Comparison of ENCODE assay signal across 1 cellular context in the genomic region with DNA sequence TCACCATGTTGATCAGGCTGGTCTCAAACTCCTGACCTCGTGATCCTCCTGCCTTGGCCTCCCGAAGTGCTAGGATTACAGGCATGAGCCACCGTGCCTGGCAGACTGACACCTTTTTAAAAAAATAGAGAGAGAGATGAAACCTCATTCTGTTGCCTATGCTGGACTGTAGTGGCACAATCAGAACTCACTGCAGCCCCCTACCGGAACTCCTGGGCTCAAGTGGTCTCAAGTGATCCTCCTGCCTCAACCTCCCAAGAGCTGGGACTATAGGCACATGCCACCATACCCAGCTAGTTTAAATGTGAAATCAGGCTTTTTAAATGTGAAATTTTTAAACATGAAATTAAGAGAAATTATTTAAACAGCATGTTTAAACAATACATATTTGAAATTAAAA.
TF ChIP-seq lines count a peak whose summit lies in the region.

No MANE protein-coding gene starts in this region.

TF ChIP-seq in GM23338, 12 proteins besides CTCF, POLR2A, EP300 and RAD21 (continued from another document):
- TF ChIP-seq, protein P1, sequence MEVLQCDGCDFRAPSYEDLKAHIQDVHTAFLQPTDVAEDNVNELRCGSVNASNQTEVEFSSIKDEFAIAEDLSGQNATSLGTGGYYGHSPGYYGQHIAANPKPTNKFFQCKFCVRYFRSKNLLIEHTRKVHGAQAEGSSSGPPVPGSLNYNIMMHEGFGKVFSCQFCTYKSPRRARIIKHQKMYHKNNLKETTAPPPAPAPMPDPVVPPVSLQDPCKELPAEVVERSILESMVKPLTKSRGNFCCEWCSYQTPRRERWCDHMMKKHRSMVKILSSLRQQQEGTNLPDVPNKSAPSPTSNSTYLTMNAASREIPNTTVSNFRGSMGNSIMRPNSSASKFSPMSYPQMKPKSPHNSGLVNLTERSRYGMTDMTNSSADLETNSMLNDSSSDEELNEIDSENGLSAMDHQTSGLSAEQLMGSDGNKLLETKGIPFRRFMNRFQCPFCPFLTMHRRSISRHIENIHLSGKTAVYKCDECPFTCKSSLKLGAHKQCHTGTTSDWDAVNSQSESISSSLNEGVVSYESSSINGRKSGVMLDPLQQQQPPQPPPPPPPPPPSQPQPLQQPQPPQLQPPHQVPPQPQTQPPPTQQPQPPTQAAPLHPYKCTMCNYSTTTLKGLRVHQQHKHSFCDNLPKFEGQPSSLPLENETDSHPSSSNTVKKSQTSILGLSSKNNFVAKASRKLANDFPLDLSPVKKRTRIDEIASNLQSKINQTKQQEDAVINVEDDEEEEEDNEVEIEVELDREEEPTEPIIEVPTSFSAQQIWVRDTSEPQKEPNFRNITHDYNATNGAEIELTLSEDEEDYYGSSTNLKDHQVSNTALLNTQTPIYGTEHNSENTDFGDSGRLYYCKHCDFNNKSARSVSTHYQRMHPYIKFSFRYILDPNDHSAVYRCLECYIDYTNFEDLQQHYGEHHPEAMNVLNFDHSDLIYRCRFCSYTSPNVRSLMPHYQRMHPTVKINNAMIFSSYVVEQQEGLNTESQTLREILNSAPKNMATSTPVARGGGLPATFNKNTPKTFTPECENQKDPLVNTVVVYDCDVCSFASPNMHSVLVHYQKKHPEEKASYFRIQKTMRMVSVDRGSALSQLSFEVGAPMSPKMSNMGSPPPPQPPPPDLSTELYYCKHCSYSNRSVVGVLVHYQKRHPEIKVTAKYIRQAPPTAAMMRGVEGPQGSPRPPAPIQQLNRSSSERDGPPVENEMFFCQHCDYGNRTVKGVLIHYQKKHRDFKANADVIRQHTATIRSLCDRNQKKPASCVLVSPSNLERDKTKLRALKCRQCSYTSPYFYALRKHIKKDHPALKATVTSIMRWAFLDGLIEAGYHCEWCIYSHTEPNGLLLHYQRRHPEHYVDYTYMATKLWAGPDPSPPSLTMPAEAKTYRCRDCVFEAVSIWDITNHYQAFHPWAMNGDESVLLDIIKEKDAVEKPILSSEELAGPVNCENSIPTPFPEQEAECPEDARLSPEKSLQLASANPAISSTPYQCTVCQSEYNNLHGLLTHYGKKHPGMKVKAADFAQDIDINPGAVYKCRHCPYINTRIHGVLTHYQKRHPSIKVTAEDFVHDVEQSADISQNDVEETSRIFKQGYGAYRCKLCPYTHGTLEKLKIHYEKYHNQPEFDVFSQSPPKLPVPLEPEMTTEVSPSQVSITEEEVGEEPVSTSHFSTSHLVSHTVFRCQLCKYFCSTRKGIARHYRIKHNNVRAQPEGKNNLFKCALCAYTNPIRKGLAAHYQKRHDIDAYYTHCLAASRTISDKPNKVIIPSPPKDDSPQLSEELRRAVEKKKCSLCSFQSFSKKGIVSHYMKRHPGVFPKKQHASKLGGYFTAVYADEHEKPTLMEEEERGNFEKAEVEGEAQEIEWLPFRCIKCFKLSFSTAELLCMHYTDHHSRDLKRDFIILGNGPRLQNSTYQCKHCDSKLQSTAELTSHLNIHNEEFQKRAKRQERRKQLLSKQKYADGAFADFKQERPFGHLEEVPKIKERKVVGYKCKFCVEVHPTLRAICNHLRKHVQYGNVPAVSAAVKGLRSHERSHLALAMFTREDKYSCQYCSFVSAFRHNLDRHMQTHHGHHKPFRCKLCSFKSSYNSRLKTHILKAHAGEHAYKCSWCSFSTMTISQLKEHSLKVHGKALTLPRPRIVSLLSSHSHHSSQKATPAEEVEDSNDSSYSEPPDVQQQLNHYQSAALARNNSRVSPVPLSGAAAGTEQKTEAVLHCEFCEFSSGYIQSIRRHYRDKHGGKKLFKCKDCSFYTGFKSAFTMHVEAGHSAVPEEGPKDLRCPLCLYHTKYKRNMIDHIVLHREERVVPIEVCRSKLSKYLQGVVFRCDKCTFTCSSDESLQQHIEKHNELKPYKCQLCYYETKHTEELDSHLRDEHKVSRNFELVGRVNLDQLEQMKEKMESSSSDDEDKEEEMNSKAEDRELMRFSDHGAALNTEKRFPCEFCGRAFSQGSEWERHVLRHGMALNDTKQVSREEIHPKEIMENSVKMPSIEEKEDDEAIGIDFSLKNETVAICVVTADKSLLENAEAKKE (CRISPR knock-in tag; IDR thresholded peaks at IDR 0.05), result no peak
- TF ChIP-seq POLR2AphosphoS5 (IDR thresholded peaks at IDR 0.05; ENCODE audit: low read depth) (no peak), CREB1 (CRISPR knock-in tag; IDR thresholded peaks at IDR 0.05; ENCODE audit: low read depth) (no peak), EZH2phosphoT487 (IDR thresholded peaks at IDR 0.05; ENCODE audit: unreplicated experiment) (no peak), REST (IDR thresholded peaks at IDR 0.05; ENCODE audit: unreplicated experiment) (no peak), STAT1 (IDR thresholded peaks at IDR 0.05; ENCODE audit: unreplicated experiment) (no peak), NANOG (IDR thresholded peaks at IDR 0.05; ENCODE audit: borderline replicate concordance) (no peak), JUNB (IDR thresholded peaks at IDR 0.05; ENCODE audit: unreplicated experiment) (no peak), ETS1 (IDR thresholded peaks at IDR 0.05) (no peak), EZH2 (IDR thresholded peaks at IDR 0.05; ENCODE audit: low read depth, unreplicated experiment) (no peak), ZNF331 (CRISPR knock-in tag; IDR thresholded peaks at IDR 0.05; ENCODE audit: low read depth) (no peak)
